18 cellular contexts compared by ENCODE assay signal in the genomic region with DNA sequence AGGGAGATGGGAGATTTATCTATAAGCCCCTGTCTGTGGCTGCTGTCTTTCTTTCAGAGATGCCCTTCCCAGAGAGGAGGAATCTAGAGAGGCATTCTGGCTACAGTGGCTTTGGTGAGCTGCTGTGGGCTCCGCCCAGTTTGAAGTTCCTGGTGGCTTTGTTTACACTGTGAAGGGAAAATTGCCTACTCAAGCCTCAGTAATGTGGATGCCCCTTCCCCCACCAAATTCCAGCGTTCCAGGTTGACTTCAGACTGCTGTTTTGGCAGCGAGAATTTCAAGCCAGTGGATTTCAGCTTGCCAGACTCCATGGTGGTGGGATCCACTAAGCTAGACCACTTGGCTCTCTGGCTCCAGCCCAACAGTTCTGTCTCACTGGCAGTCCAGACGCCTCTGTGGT.
DNase-seq lines count a peak whose midpoint lies in the region; ATAC-seq and TF ChIP-seq lines count a peak whose summit lies in the region.
"Had no signal": no experiment of that assay in that cellular context is flagged by ENCODE, and none has a peak within 500 bp of the region (broad histone marks: within the 10 kb centered on the region; RNA-seq: fewer than 3 reads in every experiment).

No MANE protein-coding gene starts in this region.

- no peak overlapping the region for H3K27ac Mint-ChIP-seq in neural progenitor cell
- H3K27ac Mint-ChIP-seq in stimulated activated effector memory CD8-positive, alpha-beta T cell treated with anti-CD3 and anti-CD28 coated beads, Interleukin-12 subunit alpha, Interleukin-12 subunit beta, amount 100 ng/mL, for 72 hours, result no peak overlapping the region
- H3K27ac Mint-ChIP-seq: activated CD4-positive, alpha-beta memory T cell treated with anti-CD3 and anti-CD28 coated beads, Interleukin-2, amount 10 ng/mL, durations not matched to agents 7 days and 5 days; CD14-positive monocyte; naive B cell had no signal

- H3K9me3 ChIP-seq in neural progenitor cell (ENCODE audit: low read depth), result no peaks in the 10 kb centered on the region
- H3K9me3 ChIP-seq: transverse colon had no signal

- H3K4me2 ChIP-seq in neural progenitor cell, result no peak overlapping the region
- H3K4me2 ChIP-seq: KMS-11 had no signal

- H3K27me3 ChIP-seq in neural progenitor cell, result no peaks in the 10 kb centered on the region
- H3K27me3 ChIP-seq: breast epithelium, transverse colon had no signal

- H3K27me3 Mint-ChIP-seq in neural progenitor cell (ENCODE audit: insufficient read depth, low read depth), result no peaks in the 10 kb centered on the region
- H3K27me3 Mint-ChIP-seq in activated T-cell treated with anti-CD3 and anti-CD28 coated beads, Interleukin-2, amount 50 U/mL, for 4 hours (ENCODE audit: low read depth), result no peaks in the 10 kb centered on the region
- H3K27me3 Mint-ChIP-seq: activated CD4-positive, alpha-beta memory T cell treated with anti-CD3 and anti-CD28 coated beads, Interleukin-2, amount 10 ng/mL, durations not matched to agents 7 days and 5 days; naive B cell had no signal

- no peaks in the 10 kb centered on the region for H3F3A ChIP-seq in neural progenitor cell (ENCODE audit: low read depth)

- no peaks in the 10 kb centered on the region for H3K79me2 ChIP-seq in neural progenitor cell (ENCODE audit: low read depth)

- ATAC-seq in HG03378 (IDR thresholded peaks at IDR 0.05; ENCODE audit: unreplicated experiment), result no peak
- ATAC-seq in activated T-cell treated with anti-CD3 and anti-CD28 coated beads, Interleukin-2, amount 50 U/mL, for 4 hours, result no peak
- ATAC-seq in stimulated activated effector memory CD8-positive, alpha-beta T cell treated with anti-CD3 and anti-CD28 coated beads, Interleukin-12 subunit alpha, Interleukin-12 subunit beta, amount 100 ng/mL, for 72 hours, result no peak
- ATAC-seq: heart right ventricle, Panc1 had no signal

- no peak overlapping the region for H3K27ac ChIP-seq in neural progenitor cell
- H3K27ac ChIP-seq: 22Rv1, breast epithelium, heart right ventricle, KMS-11, transverse colon had no signal

- H3K9me3 Mint-ChIP-seq in neural progenitor cell, result peaks cover 9% of the 10 kb centered on the region
- no peaks in the 10 kb centered on the region for H3K9me3 Mint-ChIP-seq in activated T-cell treated with anti-CD3 and anti-CD28 coated beads, Interleukin-2, amount 50 U/mL, for 4 hours
- H3K9me3 Mint-ChIP-seq in stimulated activated effector memory CD8-positive, alpha-beta T cell treated with anti-CD3 and anti-CD28 coated beads, Interleukin-12 subunit alpha, Interleukin-12 subunit beta, amount 100 ng/mL, for 72 hours, result no peaks in the 10 kb centered on the region
- H3K9me3 Mint-ChIP-seq: activated CD4-positive, alpha-beta memory T cell treated with anti-CD3 and anti-CD28 coated beads, Interleukin-2, amount 10 ng/mL, durations not matched to agents 7 days and 5 days had no signal

- no peak overlapping the region for H3K4me3 Mint-ChIP-seq in neural progenitor cell
- H3K4me3 Mint-ChIP-seq in activated T-cell treated with anti-CD3 and anti-CD28 coated beads, Interleukin-2, amount 50 U/mL, for 4 hours, result no peak overlapping the region
- H3K4me3 Mint-ChIP-seq in stimulated activated effector memory CD8-positive, alpha-beta T cell treated with anti-CD3 and anti-CD28 coated beads, Interleukin-12 subunit alpha, Interleukin-12 subunit beta, amount 100 ng/mL, for 72 hours, result no peak overlapping the region
- H3K4me3 Mint-ChIP-seq: activated CD4-positive, alpha-beta memory T cell treated with anti-CD3 and anti-CD28 coated beads, Interleukin-2, amount 10 ng/mL, durations not matched to agents 7 days and 5 days; CD14-positive monocyte; naive B cell had no signal

- peak; percentile 11 for DNase-seq in DMS 273 (lab: John Stamatoyannopoulos, UW; ENCODE audit: unreplicated experiment)
- DNase-seq in DMS 273 treated with DMSO at 0.1 percent for 48 hours (lab: John Stamatoyannopoulos, UW), result no peak
- DNase-seq in NCI-H2227 (lab: John Stamatoyannopoulos, UW; ENCODE audit: unreplicated experiment), result peak; percentile 15
- peak; percentile 1 for DNase-seq in epithelial cell of esophagus (ENCODE audit: low read depth)
- DNase-seq in neural progenitor cell (ENCODE audit: low spot score), result peak; percentile 17
- no peak for DNase-seq in activated T-cell treated with anti-CD3 and anti-CD28 coated beads, Interleukin-2, amount 50 U/mL, for 4 hours
- no peak for DNase-seq in stimulated activated effector memory CD8-positive, alpha-beta T cell treated with anti-CD3 and anti-CD28 coated beads, Interleukin-12 subunit alpha, Interleukin-12 subunit beta, amount 100 ng/mL, for 72 hours (ENCODE audit: low spot score in 2 of 2)
- DNase-seq: activated CD4-positive, alpha-beta memory T cell treated with anti-CD3 and anti-CD28 coated beads, Interleukin-2, amount 10 ng/mL, durations not matched to agents 7 days and 5 days; GOT3; heart right ventricle; naive B cell; transverse colon had no signal

- H3K36me3 ChIP-seq in neural progenitor cell, result no peaks in the 10 kb centered on the region
- H3K36me3 ChIP-seq: breast epithelium, heart right ventricle, transverse colon had no signal

- H2AFZ ChIP-seq in neural progenitor cell (replicated peaks), result peak overlapping the region; percentile 50

- no peak overlapping the region for H3K9ac ChIP-seq in neural progenitor cell
- H3K9ac ChIP-seq: KMS-11 had no signal

- no peaks in the 10 kb centered on the region for H3K4me1 Mint-ChIP-seq in neural progenitor cell
- no peaks in the 10 kb centered on the region for H3K4me1 Mint-ChIP-seq in activated T-cell treated with anti-CD3 and anti-CD28 coated beads, Interleukin-2, amount 50 U/mL, for 4 hours (ENCODE audit: low read depth)
- no peaks in the 10 kb centered on the region for H3K4me1 Mint-ChIP-seq in stimulated activated effector memory CD8-positive, alpha-beta T cell treated with anti-CD3 and anti-CD28 coated beads, Interleukin-12 subunit alpha, Interleukin-12 subunit beta, amount 100 ng/mL, for 72 hours
- H3K4me1 Mint-ChIP-seq: activated CD4-positive, alpha-beta memory T cell treated with anti-CD3 and anti-CD28 coated beads, Interleukin-2, amount 10 ng/mL, durations not matched to agents 7 days and 5 days; CD14-positive monocyte; naive B cell had no signal

- TF ChIP-seq CTCF in epithelial cell of esophagus (IDR thresholded peaks at IDR 0.05; ENCODE audit: insufficient read depth, low read depth, low read length, missing control alignments) (no peak), neural progenitor cell (IDR thresholded peaks at IDR 0.05) (no peak)

- H3K36me3 Mint-ChIP-seq in neural progenitor cell, result no peaks in the 10 kb centered on the region
- no peaks in the 10 kb centered on the region for H3K36me3 Mint-ChIP-seq in activated T-cell treated with anti-CD3 and anti-CD28 coated beads, Interleukin-2, amount 50 U/mL, for 4 hours (ENCODE audit: insufficient read depth)
- no peaks in the 10 kb centered on the region for H3K36me3 Mint-ChIP-seq in stimulated activated effector memory CD8-positive, alpha-beta T cell treated with anti-CD3 and anti-CD28 coated beads, Interleukin-12 subunit alpha, Interleukin-12 subunit beta, amount 100 ng/mL, for 72 hours
- H3K36me3 Mint-ChIP-seq: CD14-positive monocyte, naive B cell had no signal

- H3K4me3 ChIP-seq in epithelial cell of esophagus (ENCODE audit: low read length) (no peak overlapping the region), neural progenitor cell (no peak overlapping the region)
- H3K4me3 ChIP-seq: breast epithelium, heart right ventricle, transverse colon had no signal

- H3K4me1 ChIP-seq in neural progenitor cell, result peaks cover 8% of the 10 kb centered on the region
- H3K4me1 ChIP-seq: breast epithelium, heart right ventricle, transverse colon had no signal

- H4K20me1 ChIP-seq in neural progenitor cell (ENCODE audit: low read depth), result no peaks in the 10 kb centered on the region

Comparison
In these comparisons a context has a peak if more than half of its experiments do, and no peak if none do; other contexts are left out.
1. DNase-seq: peak in DMS 273 (single experiment), NCI-H2227 (single experiment), epithelial cell of esophagus (single experiment) and neural progenitor cell (single experiment); none in DMS 273 treated with DMSO at 0.1 percent for 48 hours (single experiment), activated T-cell treated with anti-CD3 and anti-CD28 coated beads, Interleukin-2, amount 50 U/mL, for 4 hours (single experiment) and stimulated activated effector memory CD8-positive, alpha-beta T cell treated with anti-CD3 and anti-CD28 coated beads, Interleukin-12 subunit alpha, Interleukin-12 subunit beta, amount 100 ng/mL, for 72 hours (0 of 2).